In genomic region chr2:101002562-101003277, GRCh38 we compare ENCODE assay signal across 7 cellular contexts.
DNase-seq lines count a peak whose midpoint lies in the region; ATAC-seq and TF ChIP-seq lines count a peak whose summit lies in the region.

No MANE protein-coding gene starts in this region.

- peak; percentile 33 for DNase-seq in NCI-H69 (lab: John Stamatoyannopoulos, UW)
- no peak for DNase-seq in coronary artery (ENCODE audit: low spot score)
- no peak for DNase-seq in germinal center (ENCODE audit: low spot score)

- no peaks in the 10 kb centered on the region for H3K27me3 ChIP-seq in mucosa of stomach (ENCODE audit: control insufficient read depth, insufficient read depth, low read length)

- H3K4me1 ChIP-seq in mucosa of stomach (ENCODE audit: control insufficient read depth, insufficient read depth, low read length), result peaks cover 17% of the 10 kb centered on the region

- TF ChIP-seq CTCF in coronary artery (IDR thresholded peaks at IDR 0.05), result no peak

- peak overlapping the region; percentile 94 for H3K9ac ChIP-seq in mucosa of stomach (ENCODE audit: low read length)

- H3K36me3 ChIP-seq in mucosa of stomach (ENCODE audit: control insufficient read depth, insufficient read depth, low read length), result peaks cover 25% of the 10 kb centered on the region

- H3K27ac ChIP-seq in coronary artery, result peak overlapping the region; percentile 85 to 89

- ATAC-seq in GM18498 (IDR thresholded peaks at IDR 0.05; ENCODE audit: unreplicated experiment), result peak; percentile 5
- ATAC-seq in HG03442 (IDR thresholded peaks at IDR 0.05; ENCODE audit: unreplicated experiment), result no peak
- no peak for ATAC-seq in HG02938 (IDR thresholded peaks at IDR 0.05; ENCODE audit: unreplicated experiment)

- no peaks in the 10 kb centered on the region for H3K9me3 ChIP-seq in mucosa of stomach (ENCODE audit: control insufficient read depth, low read length)

- peak overlapping the region; percentile 80 for H3K4me3 ChIP-seq in coronary artery
- H3K4me3 ChIP-seq in mucosa of stomach (ENCODE audit: low read length), result peak overlapping the region; percentile 93
